ENCODE assay signal across 8 cellular contexts in genomic region chr5:115543931-115544370, GRCh38. TPM values are rescaled to one million over a fixed set of nuclear protein-coding genes. Genes with fewer than 3 reads are reported as not detected.
DNase-seq lines count a peak whose midpoint lies in the region; ATAC-seq and TF ChIP-seq lines count a peak whose summit lies in the region.

No MANE protein-coding gene starts in this region.

- DNase-seq in AG10803 (ENCODE audit: low read depth) (peak; percentile 54), SK-MEL-5 (ENCODE audit: low read depth, low spot score) (peak; percentile 26), left cardiac atrium (no peak), posterior cingulate gyrus (peak in 9 of 10 donors; percentile 13 to 88 (median 28)), ureter (ENCODE audit: low spot score) (peak; percentile 71)

- peak; percentile 5; the same call in 1 of the 2 replicates for TF ChIP-seq CTCF in AG10803 (conservative IDR thresholded peaks at IDR 0.05; ENCODE audit: low read length)

- H3K27ac ChIP-seq in adipose tissue (ENCODE audit: low read depth, low read length) = peak overlapping the region; percentile 94

- intact Hi-C loops in left cardiac atrium (cut with DNase I) = loop anchor here in 1 of 2 donors (2.0 to 5.0 kb wide), 2 partner anchors 119 to 167 kb away; no protein-coding TSS in a partner anchor
- intact Hi-C loops in posterior cingulate gyrus (cut with DNase I) = loop anchor here (10.0 kb wide), 1 partner anchor 81 kb away; the partner anchor contains the start of gene TMED7

- peak overlapping the region; percentile 80 for H3K4me3 ChIP-seq in AG10803 (ENCODE audit: low read length)

- in situ Hi-C loops in SK-MEL-5 (cut with HindIII; ENCODE audit: low pct_unique_long_range_greater_than_20kb, low sequenced_read_pairs) = no loop called here

- 0% methylated on average over 20 of the region's 20 CpGs for WGBS in adipose tissue, 3 donors

- ATAC-seq in GM18909 (IDR thresholded peaks at IDR 0.05; ENCODE audit: poor library complexity, unreplicated experiment) (peak; percentile 34), HG03175 (IDR thresholded peaks at IDR 0.05; ENCODE audit: unreplicated experiment) (peak; percentile 33), left cardiac atrium (peak; percentile 38 to 53)

RNA-seq across cellular contexts. Expression of gene FEM1C, which starts 0.6 kb away (rescaled TPM):
- 11.6 and 12.1 TPM in 2 replicates for total RNA-seq in SK-MEL-5 (2014; rRNA removed; shearing (Covaris generic))
- 7.0 and 8.7 TPM in 2 replicates for polyA plus RNA-seq in SK-MEL-5 (2015; cell fraction: cytosol; rRNA removed)
- polyA plus RNA-seq in SK-MEL-5 (2015; cell fraction: nucleus; rRNA removed) = 17.1 and 18.5 TPM in 2 replicates
- 1 to 10 TPM; 4.2 to 9.7 (median 9.2) TPM for polyA plus RNA-seq in adipose tissue
- total RNA-seq in left cardiac atrium (10 to 100 TPM; 23.2 to 31.0 TPM), ureter (19.1 TPM)

RNA-seq across cellular contexts. Expression of gene TICAM2, which starts 58.3 kb away (rescaled TPM):
- 0.08 TPM in 1 of 2 replicates, not detected in the other for total RNA-seq in SK-MEL-5 (2014; rRNA removed; shearing (Covaris generic))
- polyA plus RNA-seq in SK-MEL-5 (2015; cell fraction: cytosol; rRNA removed) = not detected in 2 replicates
- 0.42 TPM in 1 of 2 replicates, not detected in the other for polyA plus RNA-seq in SK-MEL-5 (2015; cell fraction: nucleus; rRNA removed)
- 1 to 10 TPM; 1.1 to 3.0 (median 1.8) TPM for polyA plus RNA-seq in adipose tissue
- total RNA-seq in left cardiac atrium (1 to 10 TPM; 3.5 TPM), ureter (2.8 TPM)
